ENCODE assay signal across 16 cellular contexts in genomic region chr11:8063319-8063718, GRCh38. TPM values are rescaled to one million over a fixed set of nuclear protein-coding genes. Genes with fewer than 3 reads are reported as not detected.
DNase-seq lines count a peak whose midpoint lies in the region; TF ChIP-seq lines count a peak whose summit lies in the region.
"Had no signal": no experiment of that assay in that cellular context is flagged by ENCODE, and none has a peak within 500 bp of the region (broad histone marks: within the 10 kb centered on the region; RNA-seq: fewer than 3 reads in every experiment).

No MANE protein-coding gene starts in this region.

- peaks cover 1% of the 10 kb centered on the region for H3K27me3 Mint-ChIP-seq in mesothelial cell of epicardium (ENCODE audit: low read depth)
- H3K27me3 Mint-ChIP-seq in activated CD4-positive, alpha-beta memory T cell treated with anti-CD3 and anti-CD28 coated beads for 36 hours = peaks cover 2% of the 10 kb centered on the region

- H3K9ac ChIP-seq in adipocyte (ENCODE audit: low read length) = peak overlapping the region; percentile 55
- H3K9ac ChIP-seq: KMS-11 had no signal

- H3K27me3 ChIP-seq in adipocyte (replicated peaks; ENCODE audit: control insufficient read depth, insufficient read depth, low read length) = no peaks in the 10 kb centered on the region
- no peaks in the 10 kb centered on the region for H3K27me3 ChIP-seq in thyroid gland
- H3K27me3 ChIP-seq: ovary had no signal

- no peaks in the 10 kb centered on the region for H3K9me3 Mint-ChIP-seq in mesothelial cell of epicardium
- no peaks in the 10 kb centered on the region for H3K9me3 Mint-ChIP-seq in activated CD4-positive, alpha-beta memory T cell treated with anti-CD3 and anti-CD28 coated beads for 36 hours
- H3K9me3 Mint-ChIP-seq: activated naive CD4-positive, alpha-beta T cell treated with anti-CD3 and anti-CD28 coated beads, Interleukin-2, amount 50 U/mL, for 24 hours; CD4-positive, alpha-beta T cell; HFFc6 had no signal

- DNase-seq in adipocyte (ENCODE audit: low read depth) (peak; percentile 54), fibroblast of pulmonary artery (ENCODE audit: low read depth) (peak; percentile 33), mesothelial cell of epicardium (ENCODE audit: low spot score in 2 of 2, unreplicated experiment in 2 of 2) (no peak), thyroid gland (peak; percentile 54 to 62), AML-193 (lab: John Stamatoyannopoulos, UW) (no peak), activated gamma-delta T cell treated with Interleukin-2 at 50 U/mL for 16 hours (no peak)
- DNase-seq in activated CD4-positive, alpha-beta memory T cell treated with anti-CD3 and anti-CD28 coated beads for 36 hours = no peak
- DNase-seq: CD4-positive, alpha-beta T cell; HFFc6; NCI-H1694; NCI-H446 treated with DMSO at 0.1 percent for 48 hours; PC-3 had no signal

- intact Hi-C loops in thyroid gland (cut with DNase I) = no loop called here
- intact Hi-C loops in activated CD4-positive, alpha-beta memory T cell treated with anti-CD3 and anti-CD28 coated beads for 36 hours (cut with micrococcal nuclease) = no loop called here

- H3K4me1 ChIP-seq in adipocyte (ENCODE audit: control insufficient read depth, insufficient read depth, low read length) = peaks cover 79% of the 10 kb centered on the region
- H3K4me1 ChIP-seq in thyroid gland = peaks cover 36 to 92% of the 10 kb centered on the region in 2 donors

- no peaks in the 10 kb centered on the region for H3K36me3 Mint-ChIP-seq in mesothelial cell of epicardium
- H3K36me3 Mint-ChIP-seq in activated CD4-positive, alpha-beta memory T cell treated with anti-CD3 and anti-CD28 coated beads for 36 hours = no peaks in the 10 kb centered on the region
- H3K36me3 Mint-ChIP-seq: activated naive CD4-positive, alpha-beta T cell treated with anti-CD3 and anti-CD28 coated beads, Interleukin-2, amount 50 U/mL, for 24 hours had no signal

- TF ChIP-seq POLR2A in thyroid gland (IDR thresholded peaks at IDR 0.05) = no peak

- peak overlapping the region; percentile 58 for H3K27ac Mint-ChIP-seq in mesothelial cell of epicardium
- H3K27ac Mint-ChIP-seq in activated CD4-positive, alpha-beta memory T cell treated with anti-CD3 and anti-CD28 coated beads for 36 hours = no peak overlapping the region
- H3K27ac Mint-ChIP-seq: activated naive CD4-positive, alpha-beta T cell treated with anti-CD3 and anti-CD28 coated beads, Interleukin-2, amount 50 U/mL, for 24 hours; CD4-positive, alpha-beta T cell; HFFc6 had no signal

- H3K4me3 ChIP-seq in adipocyte (ENCODE audit: low read length) = peak overlapping the region; percentile 52
- no peak overlapping the region for H3K4me3 ChIP-seq in fibroblast of pulmonary artery (replicated peaks; ENCODE audit: low read depth, low read length)
- no peak overlapping the region for H3K4me3 ChIP-seq in thyroid gland (replicated peaks in 1 of 3)
- H3K4me3 ChIP-seq: GM12878, ovary had no signal

- CTCF ChIA-PET in activated CD4-positive, alpha-beta memory T cell treated with anti-CD3 and anti-CD28 coated beads for 36 hours (lab: Charles Lee) = interaction anchor here (1.0 kb wide), 1 partner anchor 28 kb away, joined by 4 read pairs; no protein-coding TSS in a partner anchor

- peaks cover 35% of the 10 kb centered on the region for H3K4me1 Mint-ChIP-seq in mesothelial cell of epicardium
- no peaks in the 10 kb centered on the region for H3K4me1 Mint-ChIP-seq in activated CD4-positive, alpha-beta memory T cell treated with anti-CD3 and anti-CD28 coated beads for 36 hours (ENCODE audit: low read depth)
- H3K4me1 Mint-ChIP-seq: activated naive CD4-positive, alpha-beta T cell treated with anti-CD3 and anti-CD28 coated beads, Interleukin-2, amount 50 U/mL, for 24 hours had no signal

- WGBS in thyroid gland, 2 donors = 13 to 17% methylated on average over 7 of the region's 7 CpGs

- peak overlapping the region; percentile 62 to 88 (median 82) for H3K27ac ChIP-seq in thyroid gland
- H3K27ac ChIP-seq: KMS-11 had no signal

- TF ChIP-seq CTCF in fibroblast of pulmonary artery (IDR thresholded peaks at IDR 0.05; ENCODE audit: low read length, missing control alignments) (no peak), mesothelial cell of epicardium (IDR thresholded peaks at IDR 0.05; ENCODE audit: unreplicated experiment) (no peak), thyroid gland (IDR thresholded peaks at IDR 0.05) (no peak)

- H3K9me3 ChIP-seq in adipocyte (ENCODE audit: control insufficient read depth, low read length) (no peaks in the 10 kb centered on the region), thyroid gland (no peaks in the 10 kb centered on the region)
- H3K9me3 ChIP-seq: ovary had no signal

- H3K36me3 ChIP-seq in adipocyte (ENCODE audit: control insufficient read depth, insufficient read depth, low read length, severe bottlenecking) (no peaks in the 10 kb centered on the region), thyroid gland (no peaks in the 10 kb centered on the region)
- H3K36me3 ChIP-seq: ovary had no signal

- POLR2A ChIA-PET in activated CD4-positive, alpha-beta memory T cell treated with anti-CD3 and anti-CD28 coated beads for 36 hours (lab: Charles Lee) = no interaction called here

- H3K4me3 Mint-ChIP-seq in mesothelial cell of epicardium = no peak overlapping the region
- no peak overlapping the region for H3K4me3 Mint-ChIP-seq in activated CD4-positive, alpha-beta memory T cell treated with anti-CD3 and anti-CD28 coated beads for 36 hours
- H3K4me3 Mint-ChIP-seq: activated naive CD4-positive, alpha-beta T cell treated with anti-CD3 and anti-CD28 coated beads, Interleukin-2, amount 50 U/mL, for 24 hours; CD4-positive, alpha-beta T cell; HFFc6 had no signal

RNA-seq across cellular contexts. Expression of gene TUB, which starts 17.7 kb away (rescaled TPM):
- 51.7 to 53.4 TPM (median 52.8 TPM) in 3 replicates for total RNA-seq in mesothelial cell of epicardium
- 10 to 100 TPM; 16.3 to 25.8 (median 22.7) TPM for total RNA-seq in thyroid gland
- total RNA-seq in activated CD4-positive, alpha-beta memory T cell treated with anti-CD3 and anti-CD28 coated beads for 36 hours = under 1 TPM; 0.36 to 0.58 TPM
- total RNA-seq: GM12878 had no signal

Comparison
In these comparisons a context has a peak if more than half of its experiments do, and no peak if none do; other contexts are left out.
1. DNase-seq: peak in adipocyte (single experiment), fibroblast of pulmonary artery (single experiment) and thyroid gland (2 of 2); none in mesothelial cell of epicardium (0 of 2), AML-193 (0 of 2), activated gamma-delta T cell treated with Interleukin-2 at 50 U/mL for 16 hours (single experiment) and activated CD4-positive, alpha-beta memory T cell treated with anti-CD3 and anti-CD28 coated beads for 36 hours (single experiment).
2. RNA of gene TUB, which starts 17.7 kb away (total RNA-seq): 51.7 to 53.4 TPM in mesothelial cell of epicardium and 16.3 to 25.8 TPM in thyroid gland; 0.36 to 0.58 TPM in activated CD4-positive, alpha-beta memory T cell treated with anti-CD3 and anti-CD28 coated beads for 36 hours; every median in the first group is over 10 times any median in the second.